Comparison of ENCODE assay signal across 22 cellular contexts in the genomic region with DNA sequence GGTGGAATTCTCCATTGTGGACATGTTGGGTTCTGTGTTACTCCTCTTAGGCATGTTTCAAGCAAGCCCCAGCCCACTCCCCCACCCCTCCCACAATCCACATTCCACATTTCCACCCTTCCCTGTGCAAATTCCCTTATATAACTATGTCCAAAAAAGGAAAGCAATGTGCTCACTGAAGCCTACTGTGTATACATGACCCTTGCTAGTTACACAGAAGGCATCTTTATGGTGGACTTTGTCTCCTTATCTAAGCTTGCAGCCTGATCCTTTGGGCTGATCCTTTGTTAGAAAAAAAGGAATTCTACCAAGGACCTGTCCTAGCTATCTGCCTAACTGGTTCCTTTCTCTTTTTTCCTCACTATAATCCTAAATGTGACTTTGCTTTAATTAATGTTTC.
"Had no signal": no experiment of that assay in that cellular context is flagged by ENCODE, and none has a peak within 500 bp of the region (broad histone marks: within the 10 kb centered on the region; RNA-seq: fewer than 3 reads in every experiment).

No MANE protein-coding gene starts in this region.

- DNase-seq: effector memory CD4-positive, alpha-beta T cell; glutamatergic neuron; immature natural killer cell; kidney; left cardiac atrium; left ventricle myocardium superior; mesenchymal stem cell; midbrain; natural killer cell; psoas muscle; retina; stimulated activated CD4-positive, alpha-beta T cell treated with anti-CD3 and anti-CD28 coated beads, Interleukin-2, amount 100 ng/mL, for 24 hours; stimulated activated naive CD4-positive, alpha-beta T cell; trophoblast cell had no signal

- H3K27ac Mint-ChIP-seq: immature natural killer cell, natural killer cell had no signal

- H3K27me3 ChIP-seq: esophagus muscularis mucosa, gastroesophageal sphincter, neutrophil had no signal

- H3K4me1 ChIP-seq: esophagus muscularis mucosa, gastroesophageal sphincter, psoas muscle had no signal

- H3K27me3 Mint-ChIP-seq: central memory CD8-positive, alpha-beta T cell had no signal

- H3K36me3 ChIP-seq: esophagus muscularis mucosa, gastroesophageal sphincter, neutrophil had no signal

- H3K27ac ChIP-seq: epithelial cell of prostate, esophagus muscularis mucosa, gastroesophageal sphincter, neutrophil, psoas muscle, skin epidermis had no signal

- H3K9me3 ChIP-seq: gastroesophageal sphincter, neutrophil, psoas muscle had no signal

- ATAC-seq: gastroesophageal sphincter, left cardiac atrium, left ventricle myocardium superior, natural killer cell, psoas muscle, sciatic nerve had no signal

- H3K36me3 Mint-ChIP-seq: immature natural killer cell, natural killer cell had no signal

- H3K4me1 Mint-ChIP-seq: central memory CD8-positive, alpha-beta T cell; immature natural killer cell; natural killer cell had no signal

- H3K4me3 ChIP-seq: esophagus muscularis mucosa, gastroesophageal sphincter, lung, psoas muscle, skin epidermis had no signal

- H3K4me3 Mint-ChIP-seq: central memory CD8-positive, alpha-beta T cell; immature natural killer cell; natural killer cell had no signal
